ENCODE assay signal across 8 cellular contexts in genomic region chr9:128067898-128068655, GRCh38. TPM values are rescaled to one million over a fixed set of nuclear protein-coding genes. Genes with fewer than 3 reads are reported as not detected.
A peak's percentile ranks its signal among the peaks of the same experiment; 100 is the strongest.
DNase-seq lines count a peak whose midpoint lies in the region; ATAC-seq lines count a peak whose summit lies in the region.

Gene SLC25A25, plus strand, starts transcription at chr9:128068232. Its CDS starts 88 bp downstream, at chr9:128068320.

- no peaks in the 10 kb centered on the region for H3K36me3 ChIP-seq in GM23248 (ENCODE audit: low read depth)
- H3K36me3 ChIP-seq in naive thymus-derived CD4-positive, alpha-beta T cell (ENCODE audit: control insufficient read depth in 2 of 3, insufficient read depth in 3 of 3, low read length in 3 of 3), result peaks cover 0 to 11% (median 0%) of the 10 kb centered on the region in 3 experiments

- H3K9me2 ChIP-seq in GM23248 (ENCODE audit: insufficient read depth), result no peaks in the 10 kb centered on the region

- no peaks in the 10 kb centered on the region for H3K9me3 ChIP-seq in GM23248 (ENCODE audit: low read depth)
- H3K9me3 ChIP-seq in naive thymus-derived CD4-positive, alpha-beta T cell (ENCODE audit: control insufficient read depth in 2 of 3, low read length in 3 of 3), result no peaks in the 10 kb centered on the region

- 1% methylated on average over 38 to 90 of the region's 92 CpGs for WGBS in GM23248 (ENCODE audit: low coverage in 1 of 2, low lambda C conversion rate in 2 of 2, missing lambda C conversion rate in 2 of 2), 2 experiments

- peak; percentile 92 for ATAC-seq in naive thymus-derived CD4-positive, alpha-beta T cell
- ATAC-seq in stimulated activated naive B cell treated with anti-CD40 and anti-IgM and Interleukin-4, amounts not matched to agents 10 μg/mL and 1 μg/mL and 100 μg/mL, for 72 hours (replicated peaks), result peak; percentile 74 to 80

- peak within 1 kb of the TSS; percentile 89 for H2AFZ ChIP-seq in GM23248

- H3K4me3 Mint-ChIP-seq in activated T-helper 1 cell treated with anti-CD3 and anti-CD28 coated beads, Interleukin-12 subunit alpha, Interleukin-12 subunit beta, Interleukin-2, Interleukin-4 antibody, amounts not matched to agents 30 ng/mL and 10 ng/mL and 1 ng/mL, durations not matched to agents 14 hours and 24 hours and 36 hours, result peak within 1 kb of the TSS; percentile 92
- H3K4me3 Mint-ChIP-seq in naive thymus-derived CD4-positive, alpha-beta T cell, result peak within 1 kb of the TSS in 8 of 10 donors; percentile 91 to 99 (median 94)
- H3K4me3 Mint-ChIP-seq in stimulated activated naive B cell treated with anti-CD40 and anti-IgM and Interleukin-4, amounts not matched to agents 10 μg/mL and 1 μg/mL and 100 μg/mL, for 72 hours, result peak within 1 kb of the TSS; percentile 97 to 99

- in situ Hi-C loops in GM23248 (cut with MboI), result no loop called here

- H3K9ac ChIP-seq in GM23248, result peak within 1 kb of the TSS; percentile 94

- CTCF ChIA-PET in naive thymus-derived CD4-positive, alpha-beta T cell (lab: Charles Lee), result interaction anchor here (0.9 to 1.7 kb wide), 2 partner anchors 23 to 186 kb away, joined by 3 to 4 read pairs; no protein-coding TSS in a partner anchor

- no peaks in the 10 kb centered on the region for H3K9me3 Mint-ChIP-seq in activated T-helper 1 cell treated with anti-CD3 and anti-CD28 coated beads, Interleukin-12 subunit alpha, Interleukin-12 subunit beta, Interleukin-2, Interleukin-4 antibody, amounts not matched to agents 30 ng/mL and 10 ng/mL and 1 ng/mL, durations not matched to agents 14 hours and 24 hours and 36 hours
- no peaks in the 10 kb centered on the region for H3K9me3 Mint-ChIP-seq in naive thymus-derived CD4-positive, alpha-beta T cell
- no peaks in the 10 kb centered on the region for H3K9me3 Mint-ChIP-seq in stimulated activated naive B cell treated with anti-CD40 and anti-IgM and Interleukin-4, amounts not matched to agents 10 μg/mL and 1 μg/mL and 100 μg/mL, for 72 hours

- H3K27me3 ChIP-seq in GM23248 (replicated peaks; ENCODE audit: insufficient read depth), result no peaks in the 10 kb centered on the region
- no peaks in the 10 kb centered on the region for H3K27me3 ChIP-seq in naive thymus-derived CD4-positive, alpha-beta T cell (ENCODE audit: control insufficient read depth in 2 of 2, insufficient read depth in 2 of 2, low read length in 2 of 2)

- intact Hi-C loops in activated T-helper 1 cell treated with anti-CD3 and anti-CD28 coated beads, Interleukin-12 subunit alpha, Interleukin-12 subunit beta, Interleukin-2, Interleukin-4 antibody, amounts not matched to agents 30 ng/mL and 10 ng/mL and 1 ng/mL, durations not matched to agents 14 hours and 24 hours and 36 hours (cut with micrococcal nuclease), result loop anchor here (1.0 to 5.0 kb wide), 13 partner anchors 17 to 333 kb away; partner anchors contain the start of genes BBLN, CDK9, CIZ1 and DPM2
- intact Hi-C loops in naive thymus-derived CD4-positive, alpha-beta T cell (cut with micrococcal nuclease), result loop anchor here (1.0 to 10.0 kb wide), 19 partner anchors 16 to 351 kb away; partner anchors contain the start of genes CDK9 (in 2 of the 2), TOR2A (in 2 of the 2), BBLN (in 1 of the 2) and COQ4 (in 1 of the 2)

- H3K79me2 ChIP-seq in GM23248 (ENCODE audit: insufficient read depth), result peaks cover 70% of the 10 kb centered on the region

- peaks cover 40% of the 10 kb centered on the region for H3K4me1 ChIP-seq in GM23248 (ENCODE audit: insufficient read depth)
- peaks cover 51 to 54% of the 10 kb centered on the region in 2 donors for H3K4me1 ChIP-seq in naive thymus-derived CD4-positive, alpha-beta T cell (ENCODE audit: control insufficient read depth in 2 of 2, insufficient read depth in 2 of 2, low read length in 2 of 2)

- peaks cover 53% of the 10 kb centered on the region for H3K4me1 Mint-ChIP-seq in activated T-helper 1 cell treated with anti-CD3 and anti-CD28 coated beads, Interleukin-12 subunit alpha, Interleukin-12 subunit beta, Interleukin-2, Interleukin-4 antibody, amounts not matched to agents 30 ng/mL and 10 ng/mL and 1 ng/mL, durations not matched to agents 14 hours and 24 hours and 36 hours (ENCODE audit: low read depth)
- H3K4me1 Mint-ChIP-seq in naive thymus-derived CD4-positive, alpha-beta T cell, result peaks cover 38 to 69% (median 51%) of the 10 kb centered on the region in 7 donors
- peaks cover 33 to 53% of the 10 kb centered on the region in 2 donors for H3K4me1 Mint-ChIP-seq in stimulated activated naive B cell treated with anti-CD40 and anti-IgM and Interleukin-4, amounts not matched to agents 10 μg/mL and 1 μg/mL and 100 μg/mL, for 72 hours

- H4K20me1 ChIP-seq in GM23248 (ENCODE audit: insufficient read depth), result no peaks in the 10 kb centered on the region

- peak within 1 kb of the TSS; percentile 99 for H3K27ac ChIP-seq in GM23248
- peak within 1 kb of the TSS; percentile 88 for H3K27ac ChIP-seq in naive thymus-derived CD4-positive, alpha-beta T cell (ENCODE audit: low read depth, low read length)

- DNase-seq in DMS79 treated with DMSO at 0.1 percent for 48 hours (lab: John Stamatoyannopoulos, UW) (peak; percentile 97), GM23248 (peak; percentile 99), Kasumi-1 (lab: John Stamatoyannopoulos, UW) (peak; percentile 97), RPMI7951 (ENCODE audit: low read depth) (peak; percentile 96), fibroblast of gingiva (ENCODE audit: low read depth) (peak; percentile 99)
- peak; percentile 100 for DNase-seq in activated T-helper 1 cell treated with anti-CD3 and anti-CD28 coated beads, Interleukin-12 subunit alpha, Interleukin-12 subunit beta, Interleukin-2, Interleukin-4 antibody, amounts not matched to agents 30 ng/mL and 10 ng/mL and 1 ng/mL, durations not matched to agents 14 hours and 24 hours and 36 hours (ENCODE audit: low spot score)
- DNase-seq in naive thymus-derived CD4-positive, alpha-beta T cell, result peak; percentile 99 to 100 (median 100)
- peak; percentile 100 for DNase-seq in stimulated activated naive B cell treated with anti-CD40 and anti-IgM and Interleukin-4, amounts not matched to agents 10 μg/mL and 1 μg/mL and 100 μg/mL, for 72 hours

- peaks cover 13% of the 10 kb centered on the region for H3K36me3 Mint-ChIP-seq in activated T-helper 1 cell treated with anti-CD3 and anti-CD28 coated beads, Interleukin-12 subunit alpha, Interleukin-12 subunit beta, Interleukin-2, Interleukin-4 antibody, amounts not matched to agents 30 ng/mL and 10 ng/mL and 1 ng/mL, durations not matched to agents 14 hours and 24 hours and 36 hours (ENCODE audit: low read depth)
- H3K36me3 Mint-ChIP-seq in naive thymus-derived CD4-positive, alpha-beta T cell, result peaks cover 0 to 24% (median 0%) of the 10 kb centered on the region in 5 donors
- H3K36me3 Mint-ChIP-seq in stimulated activated naive B cell treated with anti-CD40 and anti-IgM and Interleukin-4, amounts not matched to agents 10 μg/mL and 1 μg/mL and 100 μg/mL, for 72 hours, result peaks cover 17 to 29% of the 10 kb centered on the region in 2 donors

- H3K4me2 ChIP-seq in GM23248 (ENCODE audit: unreplicated experiment), result peak within 1 kb of the TSS; percentile 95

- H3K27me3 Mint-ChIP-seq in activated T-helper 1 cell treated with anti-CD3 and anti-CD28 coated beads, Interleukin-12 subunit alpha, Interleukin-12 subunit beta, Interleukin-2, Interleukin-4 antibody, amounts not matched to agents 30 ng/mL and 10 ng/mL and 1 ng/mL, durations not matched to agents 14 hours and 24 hours and 36 hours (ENCODE audit: insufficient read depth), result no peaks in the 10 kb centered on the region
- no peaks in the 10 kb centered on the region for H3K27me3 Mint-ChIP-seq in naive thymus-derived CD4-positive, alpha-beta T cell
- H3K27me3 Mint-ChIP-seq in stimulated activated naive B cell treated with anti-CD40 and anti-IgM and Interleukin-4, amounts not matched to agents 10 μg/mL and 1 μg/mL and 100 μg/mL, for 72 hours, result no peaks in the 10 kb centered on the region

- POLR2A ChIA-PET in naive thymus-derived CD4-positive, alpha-beta T cell (lab: Charles Lee), result interaction anchor here (0.6 to 4.5 kb wide), 24 partner anchors 9 to 1801 kb away, joined by 3 to 26 read pairs (median 4); partner anchors contain the start of gene EEIG1

- peaks cover 25% of the 10 kb centered on the region for H3F3A ChIP-seq in GM23248 (ENCODE audit: insufficient read depth)

- peak within 1 kb of the TSS; percentile 88 for H3K4me3 ChIP-seq in GM23248
- H3K4me3 ChIP-seq in naive thymus-derived CD4-positive, alpha-beta T cell (ENCODE audit: low read length), result peak within 1 kb of the TSS; percentile 96

- peak within 1 kb of the TSS; percentile 83 for H3K27ac Mint-ChIP-seq in activated T-helper 1 cell treated with anti-CD3 and anti-CD28 coated beads, Interleukin-12 subunit alpha, Interleukin-12 subunit beta, Interleukin-2, Interleukin-4 antibody, amounts not matched to agents 30 ng/mL and 10 ng/mL and 1 ng/mL, durations not matched to agents 14 hours and 24 hours and 36 hours
- peak within 1 kb of the TSS; percentile 74 to 94 (median 85) for H3K27ac Mint-ChIP-seq in naive thymus-derived CD4-positive, alpha-beta T cell
- H3K27ac Mint-ChIP-seq in stimulated activated naive B cell treated with anti-CD40 and anti-IgM and Interleukin-4, amounts not matched to agents 10 μg/mL and 1 μg/mL and 100 μg/mL, for 72 hours, result peak within 1 kb of the TSS; percentile 94

RNA-seq across cellular contexts. Expression of gene SLC25A25, which starts in this region (rescaled TPM):
- 17.6 and 20.2 TPM in 2 replicates for total RNA-seq in GM23248 (2014; rRNA removed; shearing (Covaris generic))
- polyA plus RNA-seq in GM23248 (2016; fragmentation: Nextera tagmentation; extraction: Ambion mirVana), result 7.5 and 8.2 TPM in 2 replicates
- total RNA-seq in RPMI7951 (2014; rRNA removed; shearing (Covaris generic)), result 4.6 and 8.5 TPM in 2 replicates
- total RNA-seq in activated T-helper 1 cell treated with anti-CD3 and anti-CD28 coated beads, Interleukin-12 subunit alpha, Interleukin-12 subunit beta, Interleukin-2, Interleukin-4 antibody, amounts not matched to agents 30 ng/mL and 10 ng/mL and 1 ng/mL, durations not matched to agents 14 hours and 24 hours and 36 hours, result 13.4 and 13.5 TPM in 2 replicates
- total RNA-seq in naive thymus-derived CD4-positive, alpha-beta T cell, result 10 to 100 TPM; 12.4 to 26.3 (median 15.1) TPM
- polyA plus RNA-seq in naive thymus-derived CD4-positive, alpha-beta T cell, result 10 to 100 TPM in 1 of 2 donors, 1 to 10 TPM in 1; 8.4 to 14.7 TPM

Comparison
In these comparisons a context has a peak if more than half of its experiments do, and no peak if none do; other contexts are left out.
1. Peak in every context shown above with its lines: DNase-seq, ATAC-seq, H3K4me3 ChIP-seq and H3K27ac ChIP-seq.